ENCODE assay signal across 16 cellular contexts in the genomic region with DNA sequence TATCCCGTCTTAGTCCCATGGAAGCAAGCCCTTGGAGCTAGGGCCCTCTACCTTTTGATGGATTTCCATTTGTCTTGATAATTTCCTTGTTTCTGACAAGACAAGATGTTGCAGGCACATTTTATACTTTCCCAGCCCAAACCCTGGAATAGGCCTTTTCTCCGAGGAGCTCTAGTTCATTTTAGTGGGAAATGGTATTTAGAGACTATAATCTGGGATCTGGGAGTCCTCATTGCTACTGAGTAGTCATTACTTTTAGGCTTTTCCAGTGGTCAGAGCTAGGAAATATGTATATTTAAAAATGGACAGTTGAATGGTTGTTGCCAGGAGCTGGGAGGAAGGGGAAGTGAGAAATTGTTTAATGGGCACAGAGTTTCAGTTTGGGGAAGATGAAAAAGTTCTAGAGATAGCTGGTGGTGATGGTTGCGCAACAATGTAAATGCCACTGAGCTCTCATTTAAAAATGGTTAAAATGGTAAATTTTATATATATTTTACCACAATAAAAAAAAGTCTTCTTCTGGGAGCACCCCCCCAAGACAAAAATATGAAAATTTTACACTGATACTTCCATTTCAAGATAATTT. TPM values are rescaled to one million over a fixed set of nuclear protein-coding genes. Genes with fewer than 3 reads are reported as not detected.
DNase-seq lines count a peak whose midpoint lies in the region; ATAC-seq, FAIRE-seq and TF ChIP-seq lines count a peak whose summit lies in the region.
"Had no signal": no experiment of that assay in that cellular context is flagged by ENCODE, and none has a peak within 500 bp of the region (broad histone marks: within the 10 kb centered on the region; RNA-seq: fewer than 3 reads in every experiment).

No MANE protein-coding gene starts in this region.

- intact Hi-C loops in HepG2 (cut with micrococcal nuclease; ENCODE audit: unreplicated experiment), result loop anchor here (1.0 to 5.0 kb wide), 2 partner anchors 188 to 233 kb away; no protein-coding TSS in a partner anchor
- intact Hi-C loops in right lobe of liver (cut with DNase I), result loop anchor here (10.0 kb wide), 1 partner anchor 190 kb away; no protein-coding TSS in a partner anchor
- intact Hi-C loops in IMR-90 (cut with micrococcal nuclease), result loop anchor here (1.0 kb wide), 1 partner anchor 188 kb away; no protein-coding TSS in a partner anchor
- intact Hi-C loops in uterus (cut with DNase I; ENCODE audit: low total_unique reads), result no loop called here

- H3K56ac ChIP-seq in IMR-90 (ENCODE audit: extremely low read depth, insufficient read depth, low read length), result no peak overlapping the region

- no peak overlapping the region for H3K27ac ChIP-seq in HepG2 (ENCODE audit: extremely low read length, insufficient read depth, low read length)
- H3K27ac ChIP-seq in right lobe of liver, result no peak overlapping the region
- no peak overlapping the region for H3K27ac ChIP-seq in IMR-90 (ENCODE audit: insufficient read depth, low read length)
- no peak overlapping the region for H3K27ac ChIP-seq in uterus
- H3K27ac ChIP-seq: RWPE1, WERI-Rb-1 had no signal

- H3K18ac ChIP-seq in IMR-90 (ENCODE audit: low read depth, low read length), result no peak overlapping the region

- TF ChIP-seq RAD21 in HepG2 (CRISPR knock-in tag; IDR thresholded peaks at IDR 0.05) (no peak), IMR-90 (IDR thresholded peaks at IDR 0.05; ENCODE audit: low read length) (no peak)

- H3K9me1 ChIP-seq in IMR-90 (ENCODE audit: insufficient read depth, low read length), result no peaks in the 10 kb centered on the region

- H3K4ac ChIP-seq in IMR-90 (ENCODE audit: low read depth, low read length), result no peak overlapping the region

- TF ChIP-seq POLR2A in HepG2 (IDR thresholded peaks at IDR 0.05; ENCODE audit: insufficient read depth in 1 of 2, low read depth in 2 of 2, low read length in 2 of 2) (no peak), right lobe of liver (IDR thresholded peaks at IDR 0.05) (no peak), IMR-90 (IDR thresholded peaks at IDR 0.05; ENCODE audit: low read depth, low read length) (no peak), uterus (IDR thresholded peaks at IDR 0.05) (no peak)

- TF ChIP-seq CTCF in HepG2 (CRISPR knock-in tag; IDR thresholded peaks at IDR 0.05) (no peak), right lobe of liver (IDR thresholded peaks at IDR 0.05) (no peak), IMR-90 (conservative IDR thresholded peaks at IDR 0.05; ENCODE audit: low read depth, low read length) (no peak), uterus (IDR thresholded peaks at IDR 0.05) (no peak)

- no peak overlapping the region for H3K9ac ChIP-seq in HepG2 (ENCODE audit: insufficient read depth, low read depth, low read length)
- H3K9ac ChIP-seq in IMR-90 (ENCODE audit: low read depth, low read length), result no peak overlapping the region

- H4K91ac ChIP-seq in IMR-90 (ENCODE audit: insufficient read depth, low read depth, low read length), result no peak overlapping the region

- H3K4me1 ChIP-seq in HepG2 (ENCODE audit: insufficient read depth, low read length) (no peaks in the 10 kb centered on the region), right lobe of liver (peaks cover 0 to 20% (median 0%) of the 10 kb centered on the region in 4 donors), IMR-90 (ENCODE audit: control insufficient read depth, insufficient read depth, low read length) (0 out of 2 replicates have a peak, but pooled peaks cover 2% of the 10 kb centered on the region), uterus (no peaks in the 10 kb centered on the region)
- H3K4me1 ChIP-seq: pancreas had no signal

- no peak overlapping the region for H2AK9ac ChIP-seq in IMR-90 (replicated peaks; ENCODE audit: low read depth, low read length, poor library complexity)

- H4K20me1 ChIP-seq in HepG2 (ENCODE audit: insufficient read depth, low read length) (no peaks in the 10 kb centered on the region), IMR-90 (ENCODE audit: insufficient read depth, low read length) (no peaks in the 10 kb centered on the region)

- H3K14ac ChIP-seq in IMR-90 (replicated peaks; ENCODE audit: low read depth, low read length), result no peak overlapping the region

- H3K27me3 ChIP-seq in HepG2 (ENCODE audit: control insufficient read depth in 1 of 2, insufficient read depth in 2 of 2, low read length in 2 of 2), result no peaks in the 10 kb centered on the region
- no peaks in the 10 kb centered on the region for H3K27me3 ChIP-seq in right lobe of liver
- no peaks in the 10 kb centered on the region for H3K27me3 ChIP-seq in IMR-90 (ENCODE audit: control insufficient read depth, insufficient read depth, low read length)
- H3K27me3 ChIP-seq in uterus, result no peaks in the 10 kb centered on the region
- H3K27me3 ChIP-seq: pancreas had no signal

- CTCF ChIA-PET in HepG2 (lab: Yijun Ruan, JAX; ENCODE audit: low intra/inter-chr PET ratio, low total read pairs), result interaction anchor here (1.8 kb wide), 1 partner anchor 188 kb away, joined by 5 read pairs; no protein-coding TSS in a partner anchor
- CTCF ChIA-PET in IMR-90 (lab: Yijun Ruan, JAX), result interaction anchor here (0.6 to 1.7 kb wide), 8 partner anchors 10 to 193 kb away, joined by 3 to 8 read pairs (median 4); no protein-coding TSS in a partner anchor

- H3K36me3 ChIP-seq in HepG2 (replicated peaks in 1 of 2; ENCODE audit: control insufficient read depth in 1 of 2, insufficient read depth in 2 of 2, low read length in 2 of 2) (peaks cover 34 to 76% of the 10 kb centered on the region in 2 experiments), right lobe of liver (peaks cover 0 to 24% (median 12%) of the 10 kb centered on the region in 4 donors), IMR-90 (ENCODE audit: control insufficient read depth, insufficient read depth, low read length) (peaks cover 50% of the 10 kb centered on the region), uterus (no peaks in the 10 kb centered on the region)

- DNase-seq in HepG2 (ENCODE audit: low spot score) (no peak), right lobe of liver (no peak), IMR-90 (no peak), SKM-1 treated with dmso at 0.1 percent for 144 hours (lab: John Stamatoyannopoulos, UW; ENCODE audit: unreplicated experiment) (peak; percentile 90), NCI-H748 treated with DMSO at 0.1 percent for 48 hours (lab: John Stamatoyannopoulos, UW) (no peak), uterus (no peak), NCI-H2107 (lab: John Stamatoyannopoulos, UW) (no peak)
- DNase-seq: amniotic stem cell, midbrain, NCI-H1105, NCI-H446, pancreas, WERI-Rb-1 had no signal

- no peak overlapping the region for H2AFZ ChIP-seq in HepG2 (ENCODE audit: low read length)
- H2AFZ ChIP-seq in IMR-90 (replicated peaks; ENCODE audit: low read length, poor library complexity), result no peak overlapping the region

- FAIRE-seq in HepG2 (lab: Jason Lieb, UNC), result no peak
- FAIRE-seq: pancreas, urothelium cell line had no signal

- in situ Hi-C loops in HepG2 (cut with HindIII; ENCODE audit: extremely low pct_ligation_motif_present, low pct_unique_long_range_greater_than_20kb), result loop anchor here (10.0 kb wide), 1 partner anchor 190 kb away; no protein-coding TSS in a partner anchor
- in situ Hi-C loops in IMR-90 (cut with MboI; ENCODE audit: low sequenced_read_pairs), result loop anchor here (10.0 kb wide), 1 partner anchor 190 kb away; no protein-coding TSS in a partner anchor

- H3K4me3 ChIP-seq in HepG2 (replicated peaks in 1 of 3; ENCODE audit: insufficient read depth in 1 of 3, low read depth in 2 of 3, low read length in 3 of 3) (no peak overlapping the region), right lobe of liver (no peak overlapping the region), IMR-90 (ENCODE audit: insufficient read depth, low read depth, low read length) (no peak overlapping the region), uterus (no peak overlapping the region)
- H3K4me3 ChIP-seq: pancreas had no signal

- POLR2A ChIA-PET in HepG2 (lab: Yijun Ruan, JAX), result interaction anchor here (1.9 kb wide), 1 partner anchor 32 kb away, joined by 7 read pairs; a partner anchor contains a TSS
- POLR2A ChIA-PET in IMR-90 (lab: Charles Lee; ENCODE audit: unreplicated experiment), result no interaction called here

- TF ChIP-seq EP300 in HepG2 (IDR thresholded peaks at IDR 0.05; ENCODE audit: low read depth in 2 of 2, low read length in 2 of 2) (no peak), HepG2 (CRISPR knock-in tag; IDR thresholded peaks at IDR 0.05; ENCODE audit: borderline replicate concordance) (no peak)

- H4K5ac ChIP-seq in IMR-90 (ENCODE audit: low read depth, low read length), result no peak overlapping the region

- BruUV-seq in HepG2 (replicated peaks; lab: Mats Ljungman, UMichigan) (no TSS peak), IMR-90 (replicated peaks; lab: Mats Ljungman, UMichigan) (no TSS peak)

- no peak for ATAC-seq in HepG2
- no peak for ATAC-seq in right lobe of liver
- no peak for ATAC-seq in IMR-90 (ENCODE audit: low read depth)
- no peak for ATAC-seq in HG02981 (IDR thresholded peaks at IDR 0.05; ENCODE audit: unreplicated experiment)

- no peak overlapping the region for H2BK15ac ChIP-seq in IMR-90 (ENCODE audit: low read depth, low read length)

- H2BK20ac ChIP-seq in IMR-90 (ENCODE audit: low read depth, low read length), result no peak overlapping the region

- no peak overlapping the region for H3K23ac ChIP-seq in IMR-90 (ENCODE audit: low read depth, low read length)

- H3K9me3 ChIP-seq in HepG2 (ENCODE audit: low read length), result 0 out of 2 replicates have a peak, but pooled peaks cover 4% of the 10 kb centered on the region
- H3K9me3 ChIP-seq in right lobe of liver, result no peaks in the 10 kb centered on the region
- H3K9me3 ChIP-seq in IMR-90 (ENCODE audit: control insufficient read depth, insufficient read depth, low read length), result no peaks in the 10 kb centered on the region
- H3K9me3 ChIP-seq in uterus, result no peaks in the 10 kb centered on the region
- H3K9me3 ChIP-seq: pancreas had no signal

- no peaks in the 10 kb centered on the region for H3K79me2 ChIP-seq in HepG2 (ENCODE audit: insufficient read depth, low read length)

- H2BK5ac ChIP-seq in IMR-90 (ENCODE audit: low read depth, low read length, poor library complexity, severe bottlenecking), result no peak overlapping the region

- no peak overlapping the region for H4K8ac ChIP-seq in IMR-90 (ENCODE audit: low read depth in 2 of 2, low read length in 2 of 2)

- no peak overlapping the region for H2BK120ac ChIP-seq in IMR-90 (ENCODE audit: low read depth, low read length)

- H2AK5ac ChIP-seq in IMR-90 (ENCODE audit: low read depth, low read length), result no peak overlapping the region

- WGBS in HepG2 (ENCODE audit: low lambda C conversion rate), result over 99% methylated on average over 3 of the region's 3 CpGs
- 82% methylated on average over 3 of the region's 3 CpGs for WGBS in right lobe of liver (ENCODE audit: insufficient coverage, low coverage, low lambda C conversion rate, missing lambda C conversion rate)
- no CpG with 5 or more reads among the region's 3 CpGs for WGBS in IMR-90 (ENCODE audit: extremely low coverage in 2 of 2, insufficient read length in 1 of 2), 2 experiments

- H3K4me2 ChIP-seq in HepG2 (ENCODE audit: low read depth, low read length), result no peak overlapping the region
- no peak overlapping the region for H3K4me2 ChIP-seq in IMR-90 (ENCODE audit: low read depth, low read length)

- H3K79me1 ChIP-seq in IMR-90 (ENCODE audit: low read depth in 1 of 2, low read length in 2 of 2), result peaks cover 0 to 10% of the 10 kb centered on the region in 2 experiments; a peak in 1 of 4 replicates

- dilution Hi-C loops in IMR-90 (cut with HindIII; ENCODE audit: low sequenced_read_pairs, unreplicated experiment), result no loop called here

RNA-seq across cellular contexts. Expression of a gene that starts 31.6 kb away (rescaled TPM):
- 70.8 and 84.7 TPM in 2 replicates for total RNA-seq in HepG2 (2016; rRNA removed; fragmentation: Illumina TruSeq; extraction: Trizol)
- 13.0 and 16.7 TPM in 2 replicates for total RNA-seq in HepG2 (2016; cell fraction: cytosol; rRNA removed; fragmentation: Illumina TruSeq; extraction: Trizol; ENCODE audit: low read depth)
- total RNA-seq in HepG2 (2016; cell fraction: insoluble cytoplasmic fraction; rRNA removed; fragmentation: Illumina TruSeq; extraction: Trizol), result 75.1 and 87.2 TPM in 2 replicates
- total RNA-seq in HepG2 (2016; cell fraction: membrane; rRNA removed; fragmentation: Illumina TruSeq; extraction: Trizol), result 23.8 and 30.0 TPM in 2 replicates
- 52.7 and 66.4 TPM in 2 replicates for total RNA-seq in HepG2 (2016; cell fraction: nucleus; rRNA removed; fragmentation: Illumina TruSeq; extraction: Trizol)
- polyA plus RNA-seq in HepG2 (2011; rRNA removed), result 25.5 and 29.5 TPM in 2 replicates
- polyA plus RNA-seq in HepG2 (2011; cell fraction: cytosol; rRNA removed), result 16.4 and 20.2 TPM in 2 replicates
- polyA plus RNA-seq in HepG2 (2011; cell fraction: nucleus; rRNA removed), result 22.3 and 23.9 TPM in 2 replicates
- polyA plus RNA-seq in HepG2 (2012), result 16.5 and 26.8 TPM in 2 replicates
- 5.0 and 6.5 TPM in 2 replicates for polyA plus RNA-seq in HepG2 (2016; cell fraction: cytosol; fragmentation: Illumina TruSeq; extraction: Trizol; ENCODE audit: low read depth)
- polyA plus RNA-seq in HepG2 (2016; cell fraction: insoluble cytoplasmic fraction; fragmentation: Illumina TruSeq; extraction: Trizol; ENCODE audit: low read depth), result 58.5 and 62.1 TPM in 2 replicates
- 15.7 and 18.4 TPM in 2 replicates for polyA plus RNA-seq in HepG2 (2016; cell fraction: membrane; fragmentation: Illumina TruSeq; extraction: Trizol; ENCODE audit: low read depth)
- 43.9 and 48.8 TPM in 2 replicates for polyA plus RNA-seq in HepG2 (2016; cell fraction: nucleus; fragmentation: Illumina TruSeq; extraction: Trizol; ENCODE audit: insufficient read depth, low read depth)
- polyA minus RNA-seq in HepG2 (2011; rRNA and poly(A)+ RNA removed; ENCODE audit: low replicate concordance), result 46.1 and 69.8 TPM in 2 replicates
- polyA minus RNA-seq in HepG2 (2011; cell fraction: cytosol; rRNA and poly(A)+ RNA removed), result 22.7 and 24.0 TPM in 2 replicates
- polyA minus RNA-seq in HepG2 (2011; cell fraction: nucleus; rRNA and poly(A)+ RNA removed), result 43.1 and 46.4 TPM in 2 replicates
- total RNA-seq in right lobe of liver, result 10 to 100 TPM; 13.1 to 23.2 (median 15.3) TPM
- total RNA-seq in IMR-90 (2012; rRNA removed), result 46.7 and 54.1 TPM in 2 replicates
- 30.2 and 34.5 TPM in 2 replicates for polyA plus RNA-seq in IMR-90 (2012; rRNA removed)
- polyA plus RNA-seq in IMR-90 (2012; cell fraction: cytosol; rRNA removed), result 6.9 and 18.5 TPM in 2 replicates
- polyA plus RNA-seq in IMR-90 (2012; cell fraction: nucleus; rRNA removed; ENCODE audit: low replicate concordance), result 8.5 and 22.8 TPM in 2 replicates
- total RNA-seq in uterus, result 10 to 100 TPM in 3 of 4 donors, 1 to 10 TPM in 1; 5.9 to 64.3 (median 24.4) TPM

RNA-seq across cellular contexts. Expression of a gene that starts 32.0 kb away (rescaled TPM):
- total RNA-seq in HepG2 (2016; rRNA removed; fragmentation: Illumina TruSeq; extraction: Trizol) (23.0 and 28.1 TPM in 2 replicates), right lobe of liver (1 to 10 TPM; 4.5 to 8.9 (median 6.1) TPM), IMR-90 (2012; rRNA removed) (13.4 and 21.9 TPM in 2 replicates), uterus (10 to 100 TPM; 12.3 to 57.0 (median 26.0) TPM)
- 1.0 and 1.8 TPM in 2 replicates for total RNA-seq in HepG2 (2016; cell fraction: cytosol; rRNA removed; fragmentation: Illumina TruSeq; extraction: Trizol; ENCODE audit: low read depth)
- 21.0 and 30.4 TPM in 2 replicates for total RNA-seq in HepG2 (2016; cell fraction: insoluble cytoplasmic fraction; rRNA removed; fragmentation: Illumina TruSeq; extraction: Trizol)
- 8.2 and 8.3 TPM in 2 replicates for total RNA-seq in HepG2 (2016; cell fraction: membrane; rRNA removed; fragmentation: Illumina TruSeq; extraction: Trizol)
- 37.0 and 41.5 TPM in 2 replicates for total RNA-seq in HepG2 (2016; cell fraction: nucleus; rRNA removed; fragmentation: Illumina TruSeq; extraction: Trizol)
- polyA plus RNA-seq in HepG2 (2011; rRNA removed) (9.1 and 10.7 TPM in 2 replicates), IMR-90 (2012; rRNA removed) (4.7 and 6.4 TPM in 2 replicates)
- 3.0 and 4.4 TPM in 2 replicates for polyA plus RNA-seq in HepG2 (2011; cell fraction: cytosol; rRNA removed)
- 18.8 and 26.0 TPM in 2 replicates for polyA plus RNA-seq in HepG2 (2011; cell fraction: nucleus; rRNA removed)
- 8.5 and 10.5 TPM in 2 replicates for polyA plus RNA-seq in HepG2 (2012)
- polyA plus RNA-seq in HepG2 (2016; cell fraction: cytosol; fragmentation: Illumina TruSeq; extraction: Trizol; ENCODE audit: low read depth), result 0.43 and 0.65 TPM in 2 replicates
- polyA plus RNA-seq in HepG2 (2016; cell fraction: insoluble cytoplasmic fraction; fragmentation: Illumina TruSeq; extraction: Trizol; ENCODE audit: low read depth), result 13.9 and 14.5 TPM in 2 replicates
- 3.0 and 4.0 TPM in 2 replicates for polyA plus RNA-seq in HepG2 (2016; cell fraction: membrane; fragmentation: Illumina TruSeq; extraction: Trizol; ENCODE audit: low read depth)
- 41.8 and 49.3 TPM in 2 replicates for polyA plus RNA-seq in HepG2 (2016; cell fraction: nucleus; fragmentation: Illumina TruSeq; extraction: Trizol; ENCODE audit: insufficient read depth, low read depth)
- polyA minus RNA-seq in HepG2 (2011; rRNA and poly(A)+ RNA removed; ENCODE audit: low replicate concordance), result 14.4 and 15.5 TPM in 2 replicates
- polyA minus RNA-seq in HepG2 (2011; cell fraction: cytosol; rRNA and poly(A)+ RNA removed), result 5.7 and 7.3 TPM in 2 replicates
- 69.9 and 74.8 TPM in 2 replicates for polyA minus RNA-seq in HepG2 (2011; cell fraction: nucleus; rRNA and poly(A)+ RNA removed)
- polyA plus RNA-seq in IMR-90 (2012; cell fraction: cytosol; rRNA removed), result 1.4 and 1.5 TPM in 2 replicates
- polyA plus RNA-seq in IMR-90 (2012; cell fraction: nucleus; rRNA removed; ENCODE audit: low replicate concordance), result 2.9 and 9.6 TPM in 2 replicates
